In the genomic region with DNA sequence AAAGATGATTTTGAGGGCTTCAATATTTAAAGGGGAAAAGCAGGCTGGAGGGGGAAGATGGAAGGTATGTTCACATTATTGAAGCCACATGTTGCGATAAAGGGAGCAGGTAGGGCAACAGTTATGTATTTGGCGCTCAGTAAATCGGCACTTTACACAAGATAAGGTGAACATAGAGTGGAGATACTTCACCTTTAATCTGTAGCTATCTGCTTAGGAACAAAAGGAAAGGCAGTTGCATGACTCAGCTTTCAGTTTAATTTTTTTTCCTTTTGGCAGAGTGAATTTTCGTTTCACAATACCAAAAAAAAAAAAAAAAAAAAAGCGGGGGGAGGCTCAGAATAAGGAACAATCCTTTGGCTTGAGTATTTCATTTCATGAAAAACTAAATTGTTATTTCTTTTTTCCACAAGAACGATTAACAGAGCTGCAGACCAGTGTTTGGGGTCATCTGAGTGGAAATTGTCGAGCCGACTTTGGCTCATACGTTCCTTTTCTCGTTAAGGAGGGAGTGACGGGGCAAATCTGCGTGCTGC, we compare ENCODE assay signal across 8 cellular contexts. TPM values are rescaled to one million over a fixed set of nuclear protein-coding genes. Genes with fewer than 3 reads are reported as not detected.
A peak's percentile ranks its signal among the peaks of the same experiment; 100 is the strongest.
DNase-seq lines count a peak whose midpoint lies in the region; ATAC-seq, FAIRE-seq and TF ChIP-seq lines count a peak whose summit lies in the region.

No MANE protein-coding gene starts in this region.

- no peak overlapping the region for H2AK5ac ChIP-seq in H1 (ENCODE audit: low read depth, low read length)

- H3K79me2 ChIP-seq in H1 (ENCODE audit: control insufficient read depth in 1 of 2, insufficient read depth in 2 of 2, low read length in 2 of 2), result peaks cover 0 to 32% of the 10 kb centered on the region in 2 experiments; a peak in 2 of 4 replicates

- H3K23me2 ChIP-seq in H1 (ENCODE audit: low read depth, low read length), result peaks cover 9% of the 10 kb centered on the region

- no peak overlapping the region for H2BK20ac ChIP-seq in H1 (ENCODE audit: low read length)

- H3K4me3 Mint-ChIP-seq in activated naive CD4-positive, alpha-beta T cell treated with anti-CD3 and anti-CD28 coated beads, Interleukin-2, amount 10 ng/mL, durations not matched to agents 7 days and 5 days, result peak overlapping the region; percentile 81
- H3K4me3 Mint-ChIP-seq in naive thymus-derived CD8-positive, alpha-beta T cell, result peak overlapping the region; percentile 87 to 96 (median 91)

- H2BK15ac ChIP-seq in H1 (ENCODE audit: low read length), result no peak overlapping the region

- H3K56ac ChIP-seq in H1 (replicated peaks; ENCODE audit: insufficient read length, low read depth, low read length), result peak overlapping the region; percentile 59

- peak overlapping the region; percentile 89 for H3K18ac ChIP-seq in H1 (ENCODE audit: extremely low read depth, low read length)

- H3K36me3 ChIP-seq in Peyer's patch (no peaks in the 10 kb centered on the region), H1 (ENCODE audit: control insufficient read depth in 2 of 4, insufficient read depth in 4 of 4, low read length in 3 of 4) (no peaks in the 10 kb centered on the region)

- TF ChIP-seq EP300 in H1 (IDR thresholded peaks at IDR 0.05; ENCODE audit: borderline replicate concordance in 1 of 2, low read depth in 2 of 2, low read length in 2 of 2), result no peak

- H3K4ac ChIP-seq in H1 (replicated peaks; ENCODE audit: insufficient read length, low read depth, low read length), result no peak overlapping the region

- H3K27ac ChIP-seq in Peyer's patch (peak overlapping the region; percentile 85 to 99 (median 92)), H1 (ENCODE audit: low read depth, low read length) (peak overlapping the region; percentile 93)

- ATAC-seq in naive thymus-derived CD8-positive, alpha-beta T cell, result no peak
- ATAC-seq in HG03565 (IDR thresholded peaks at IDR 0.05; ENCODE audit: unreplicated experiment), result no peak

- peaks cover 4% of the 10 kb centered on the region; the same call in 1 of the 2 replicates for H3K79me1 ChIP-seq in H1 (ENCODE audit: low read depth, low read length)

- H3K36me3 Mint-ChIP-seq in activated naive CD4-positive, alpha-beta T cell treated with anti-CD3 and anti-CD28 coated beads, Interleukin-2, amount 10 ng/mL, durations not matched to agents 7 days and 5 days, result peaks cover 13% of the 10 kb centered on the region
- peaks cover 6 to 14% (median 14%) of the 10 kb centered on the region in 3 donors for H3K36me3 Mint-ChIP-seq in naive thymus-derived CD8-positive, alpha-beta T cell

- no peaks in the 10 kb centered on the region for H3K27me3 ChIP-seq in Peyer's patch
- peaks cover 0 to 2% (median 0%) of the 10 kb centered on the region in 4 experiments; a peak in 3 of 7 replicates for H3K27me3 ChIP-seq in H1 (replicated peaks in 1 of 4; ENCODE audit: control insufficient read depth in 3 of 4, extremely low read depth in 1 of 4, insufficient read depth in 3 of 4, low read length in 3 of 4)

- peaks cover 46% of the 10 kb centered on the region for H3K4me1 Mint-ChIP-seq in activated naive CD4-positive, alpha-beta T cell treated with anti-CD3 and anti-CD28 coated beads, Interleukin-2, amount 10 ng/mL, durations not matched to agents 7 days and 5 days
- peaks cover 25 to 53% (median 47%) of the 10 kb centered on the region in 4 donors for H3K4me1 Mint-ChIP-seq in naive thymus-derived CD8-positive, alpha-beta T cell

- H3K27me3 Mint-ChIP-seq in activated naive CD4-positive, alpha-beta T cell treated with anti-CD3 and anti-CD28 coated beads, Interleukin-2, amount 10 ng/mL, durations not matched to agents 7 days and 5 days, result peaks cover 3% of the 10 kb centered on the region
- no peaks in the 10 kb centered on the region for H3K27me3 Mint-ChIP-seq in naive thymus-derived CD8-positive, alpha-beta T cell

- no peak overlapping the region for H2BK12ac ChIP-seq in H1 (ENCODE audit: low read depth, low read length)

- H3K9me3 ChIP-seq in Peyer's patch, result peaks cover 0 to 15% (median 0%) of the 10 kb centered on the region in 4 donors
- H3K9me3 ChIP-seq in H1 (ENCODE audit: insufficient read depth in 2 of 2, low read depth in 1 of 2, low read length in 1 of 2), result no peaks in the 10 kb centered on the region

- H3K23ac ChIP-seq in H1 (ENCODE audit: insufficient read length), result no peak overlapping the region

- POLR2A ChIA-PET in H1 (lab: Charles Lee; ENCODE audit: partially characterized antibody), result interaction anchor here (0.6 to 3.6 kb wide), 6 partner anchors 8 to 1120 kb away, joined by 3 to 18 read pairs (median 4); no protein-coding TSS in a partner anchor
- POLR2A ChIA-PET in naive thymus-derived CD8-positive, alpha-beta T cell (lab: Charles Lee), result interaction anchor here (0.5 to 4.9 kb wide), 32 partner anchors 8 to 1547 kb away, joined by 3 to 54 read pairs (median 4); partner anchors contain the start of genes IBA57, PARP1 and PSEN2

- peak overlapping the region; percentile 3 for H2BK120ac ChIP-seq in H1 (replicated peaks; ENCODE audit: low read depth, low read length)

- peak overlapping the region; percentile 74 for H2BK5ac ChIP-seq in H1 (ENCODE audit: low read depth, low read length)

- peak overlapping the region; percentile 68 to 84 for H3K4me2 ChIP-seq in H1 (ENCODE audit: insufficient read depth in 1 of 2, low read depth in 2 of 2, low read length in 2 of 2)

- no peak overlapping the region; the same call in 1 of the 2 replicates for H4K8ac ChIP-seq in H1 (ENCODE audit: extremely low read depth, insufficient read depth, low read length)

- no peak for TF ChIP-seq POLR2A in Peyer's patch (IDR thresholded peaks at IDR 0.05)
- peak in 1 of 2 experiments; percentile 34; a peak in 1 of 3 replicates for TF ChIP-seq POLR2A in H1 (IDR thresholded peaks at IDR 0.05; ENCODE audit: control extremely low read depth in 1 of 2, low read depth in 2 of 2, low read length in 2 of 2)

- no peak for DNase-seq in activated naive CD4-positive, alpha-beta T cell treated with anti-CD3 and anti-CD28 coated beads, Interleukin-2, amount 10 ng/mL, durations not matched to agents 7 days and 5 days
- no peak for DNase-seq in activated naive CD4-positive, alpha-beta T cell (lab: John Stamatoyannopoulos, UW)
- no peak for DNase-seq in Peyer's patch
- no peak for DNase-seq in H1 (ENCODE audit: low read depth in 1 of 2, low spot score in 2 of 2)
- DNase-seq in naive thymus-derived CD8-positive, alpha-beta T cell, result no peak
- DNase-seq in T1000 (lab: John Stamatoyannopoulos, UW), result no peak
- no peak for DNase-seq in G401 (ENCODE audit: low spot score)

- H3K9ac ChIP-seq in H1 (replicated peaks in 1 of 4; ENCODE audit: extremely low read depth in 1 of 4, low read depth in 3 of 4, low read length in 3 of 4), result peak overlapping the region in 3 of 4 experiments; percentile 66 to 87 (median 86); a peak in 6 of 7 replicates

- H3K4me1 ChIP-seq in Peyer's patch (peaks cover 0 to 44% (median 3%) of the 10 kb centered on the region in 4 donors), H1 (replicated peaks in 1 of 4; ENCODE audit: control insufficient read depth in 3 of 4, insufficient read depth in 4 of 4, low read length in 3 of 4) (peaks cover 2 to 6% (median 4%) of the 10 kb centered on the region in 4 experiments)

- no peak for FAIRE-seq in H1 (lab: Jason Lieb, UNC)

- peak overlapping the region; percentile 31 for H4K91ac ChIP-seq in H1 (replicated peaks; ENCODE audit: insufficient read length, low read length)

- H3K4me3 ChIP-seq in Peyer's patch, result peak overlapping the region; percentile 74 to 92 (median 82)
- H3K4me3 ChIP-seq in H1 (ENCODE audit: extremely low read depth in 1 of 4, insufficient read depth in 2 of 4, low read depth in 3 of 4, low read length in 4 of 4), result peak overlapping the region; percentile 53 to 75 (median 68)

- WGBS in H1 (ENCODE audit: extremely low coverage in 1 of 2, insufficient coverage in 1 of 2, insufficient read length in 1 of 2, insufficient replicate concordance in 2 of 2, low coverage in 1 of 2, low lambda C conversion rate in 2 of 2, missing lambda C conversion rate in 1 of 2), 2 experiments, result 27% methylated on average over 11 of the region's 12 CpGs; no CpG with 5 or more reads in 1 of the 2 experiments

- TF ChIP-seq RAD21 in H1 (IDR thresholded peaks at IDR 0.05 in 1 of 2, conservative IDR thresholded peaks at IDR 0.05 in 1 of 2; ENCODE audit: low read depth in 2 of 2, low read length in 2 of 2), result no peak

- H4K20me1 ChIP-seq in H1 (replicated peaks in 1 of 2; ENCODE audit: control insufficient read depth in 1 of 2, insufficient read depth in 2 of 2, low read length in 2 of 2), result no peaks in the 10 kb centered on the region

- no peak overlapping the region for H4K5ac ChIP-seq in H1 (ENCODE audit: insufficient read length, low read depth, low read length)

- no peak overlapping the region for H3K14ac ChIP-seq in H1 (ENCODE audit: insufficient read length)

- 0 out of 2 replicates have a peak overlapping the region, but pooled peaks have one; percentile 43 for H2AFZ ChIP-seq in H1 (ENCODE audit: low read length)

- CTCF ChIA-PET in activated naive CD4-positive, alpha-beta T cell treated with anti-CD3 and anti-CD28 coated beads, Interleukin-2, amount 10 ng/mL, durations not matched to agents 7 days and 5 days (lab: Charles Lee), result interaction anchor here (1.1 to 1.4 kb wide), 3 partner anchors 26 to 112 kb away, joined by 3 to 6 read pairs (median 4); no protein-coding TSS in a partner anchor
- CTCF ChIA-PET in H1 (lab: Charles Lee; ENCODE audit: partially characterized antibody), result interaction anchor here (0.6 to 1.6 kb wide), 4 partner anchors 15 to 246 kb away, joined by 3 to 9 read pairs (median 3); no protein-coding TSS in a partner anchor

- in situ Hi-C loops in G401 (cut with HindIII; ENCODE audit: low sequenced_read_pairs), result no loop called here

- peaks cover 18% of the 10 kb centered on the region for H3K9me3 Mint-ChIP-seq in activated naive CD4-positive, alpha-beta T cell treated with anti-CD3 and anti-CD28 coated beads, Interleukin-2, amount 10 ng/mL, durations not matched to agents 7 days and 5 days
- peaks cover 9 to 19% (median 15%) of the 10 kb centered on the region in 9 donors for H3K9me3 Mint-ChIP-seq in naive thymus-derived CD8-positive, alpha-beta T cell

- TF ChIP-seq CTCF in Peyer's patch (IDR thresholded peaks at IDR 0.05) (no peak), H1 (IDR thresholded peaks at IDR 0.05; ENCODE audit: control extremely low read depth in 1 of 3, insufficient read depth in 1 of 3, low read depth in 1 of 3, low read length in 3 of 3) (no peak)

- peak overlapping the region; percentile 98 for H3K27ac Mint-ChIP-seq in activated naive CD4-positive, alpha-beta T cell treated with anti-CD3 and anti-CD28 coated beads, Interleukin-2, amount 10 ng/mL, durations not matched to agents 7 days and 5 days
- H3K27ac Mint-ChIP-seq in naive thymus-derived CD8-positive, alpha-beta T cell, result peak overlapping the region; percentile 95 to 98 (median 98)

RNA-seq across cellular contexts. Expression of gene COQ8A, which starts 1.1 kb away (rescaled TPM):
- 100 to 1,000 TPM in 1 of 4 donors, 10 to 100 TPM in 3; 25.2 to 108 (median 48.3) TPM for total RNA-seq in Peyer's patch
- total RNA-seq in H1 (2021; fragmentation: NEBNext Ultra II Directional; extraction: Animal tissue kit (Norgen Biotek cat#: 25700)), result 38.9 and 39.0 TPM in 2 replicates
- polyA plus RNA-seq in H1 (2011; rRNA removed), result 28.5 and 40.2 TPM in 2 replicates
- polyA plus RNA-seq in H1 (2011; cell fraction: cytosol; rRNA removed), result 38.6 TPM
- polyA plus RNA-seq in H1 (2011; cell fraction: nucleus; rRNA removed), result 61.2 TPM
- polyA plus RNA-seq in H1 (2012, experiment 1 of 2), result 27.1 to 32.5 TPM (median 31.3 TPM) in 4 replicates
- 35.2 TPM for polyA plus RNA-seq in H1 (2012, experiment 2 of 2)
- polyA plus RNA-seq in H1 (2013, experiment 1 of 2), result 17.0 TPM
- polyA plus RNA-seq in H1 (2013, experiment 2 of 2), result 17.1 TPM
- 19.0 and 25.9 TPM in 2 replicates for polyA minus RNA-seq in H1 (2011; rRNA and poly(A)+ RNA removed)
- polyA minus RNA-seq in H1 (2011; cell fraction: cytosol; rRNA and poly(A)+ RNA removed), result 16.7 TPM
- 16.0 TPM for polyA minus RNA-seq in H1 (2011; cell fraction: nucleus; rRNA and poly(A)+ RNA removed)
- total RNA-seq in naive thymus-derived CD8-positive, alpha-beta T cell, result 10 to 100 TPM; 77.9 to 78.6 TPM
- 10 to 100 TPM; 37.7 to 74.2 (median 63.8) TPM for polyA plus RNA-seq in naive thymus-derived CD8-positive, alpha-beta T cell
- 31.7 and 33.5 TPM in 2 replicates for total RNA-seq in G401 (2014; rRNA removed; shearing (Covaris generic))
